ENCODE assay signal across 9 cellular contexts in genomic region chr12:6312529-6313325, GRCh38. TPM values are rescaled to one million over a fixed set of nuclear protein-coding genes. Genes with fewer than 3 reads are reported as not detected.
DNase-seq lines count a peak whose midpoint lies in the region; ATAC-seq and TF ChIP-seq lines count a peak whose summit lies in the region.
"Had no signal": no experiment of that assay in that cellular context is flagged by ENCODE, and none has a peak within 500 bp of the region (broad histone marks: within the 10 kb centered on the region; RNA-seq: fewer than 3 reads in every experiment).

No MANE protein-coding gene starts in this region.

- peaks cover 4% of the 10 kb centered on the region for H3K27me3 Mint-ChIP-seq in mesothelial cell of epicardium (ENCODE audit: low read depth)
- peaks cover 18% of the 10 kb centered on the region for H3K27me3 Mint-ChIP-seq in activated CD8-positive, alpha-beta memory T cell treated with anti-CD3 and anti-CD28 coated beads, Interleukin-2, amount 10 ng/mL, durations not matched to agents 7 days and 5 days

- H3K36me3 ChIP-seq in HEK293 (ENCODE audit: control insufficient read depth in 2 of 2, insufficient read depth in 1 of 2, low read length in 2 of 2) = no peaks in the 10 kb centered on the region

- H3K4me1 ChIP-seq in HEK293 (ENCODE audit: control insufficient read depth, insufficient read depth, low read length) = no peaks in the 10 kb centered on the region

- peaks cover 24% of the 10 kb centered on the region for H3K4me1 Mint-ChIP-seq in mesothelial cell of epicardium
- H3K4me1 Mint-ChIP-seq in activated CD8-positive, alpha-beta memory T cell treated with anti-CD3 and anti-CD28 coated beads, Interleukin-2, amount 10 ng/mL, durations not matched to agents 7 days and 5 days = peaks cover 8% of the 10 kb centered on the region

- TF ChIP-seq CTCF in HEK293 (tag by site-specific recombination; IDR thresholded peaks at IDR 0.05) (no peak), RWPE1 (conservative IDR thresholded peaks at IDR 0.05; ENCODE audit: low read depth) (no peak), mesothelial cell of epicardium (IDR thresholded peaks at IDR 0.05; ENCODE audit: unreplicated experiment) (no peak)

- POLR2A ChIA-PET in HEK293 (lab: Yijun Ruan, JAX) = interaction anchor here (0.8 to 1.0 kb wide), 2 partner anchors 10 to 22 kb away, joined by 3 read pairs; no protein-coding TSS in a partner anchor
- POLR2A ChIA-PET in RWPE1 (lab: Yijun Ruan, JAX; ENCODE audit: low non-redundant PET) = interaction anchor here (0.5 kb wide), 1 partner anchor 226 kb away, joined by 4 read pairs; no protein-coding TSS in a partner anchor

- H3K4me3 Mint-ChIP-seq in mesothelial cell of epicardium = peak overlapping the region; percentile 38
- no peak overlapping the region for H3K4me3 Mint-ChIP-seq in activated CD8-positive, alpha-beta memory T cell treated with anti-CD3 and anti-CD28 coated beads, Interleukin-2, amount 10 ng/mL, durations not matched to agents 7 days and 5 days

- no peak for ATAC-seq in activated CD8-positive, alpha-beta memory T cell treated with anti-CD3 and anti-CD28 coated beads, Interleukin-2, amount 10 ng/mL, durations not matched to agents 7 days and 5 days

- CTCF ChIA-PET in HEK293 (lab: Yijun Ruan, JAX) (interaction anchor here (0.6 to 1.5 kb wide), 6 partner anchors 8 to 365 kb away, joined by 3 to 5 read pairs (median 3); no protein-coding TSS in a partner anchor), RWPE1 (lab: Yijun Ruan, JAX) (interaction anchor here (0.5 to 1.1 kb wide), 5 partner anchors 10 to 33 kb away, joined by 3 read pairs; no protein-coding TSS in a partner anchor)
- CTCF ChIA-PET in activated CD8-positive, alpha-beta memory T cell treated with anti-CD3 and anti-CD28 coated beads, Interleukin-2, amount 10 ng/mL, durations not matched to agents 7 days and 5 days (lab: Charles Lee) = no interaction called here

- no peak overlapping the region for H3K27ac ChIP-seq in HEK293 (ENCODE audit: extremely low read depth, low read depth, low read length)
- H3K27ac ChIP-seq in RWPE1 = peak overlapping the region; percentile 95
- H3K27ac ChIP-seq: SK-N-MC had no signal

- H3K9me3 ChIP-seq in HEK293 (ENCODE audit: control insufficient read depth, insufficient read depth, low read depth, low read length) = no peaks in the 10 kb centered on the region

- H3K9me3 Mint-ChIP-seq in mesothelial cell of epicardium = no peaks in the 10 kb centered on the region
- no peaks in the 10 kb centered on the region for H3K9me3 Mint-ChIP-seq in activated CD8-positive, alpha-beta memory T cell treated with anti-CD3 and anti-CD28 coated beads, Interleukin-2, amount 10 ng/mL, durations not matched to agents 7 days and 5 days (ENCODE audit: low read depth)

- DNase-seq in NCI-H1436 (lab: John Stamatoyannopoulos, UW) (peak; percentile 7), NCI-H1436 treated with DMSO at 0.1 percent for 48 hours (lab: John Stamatoyannopoulos, UW) (no peak), RWPE1 (ENCODE audit: low spot score) (peak; percentile 68), mesothelial cell of epicardium (ENCODE audit: low spot score in 2 of 2, unreplicated experiment in 2 of 2) (no peak), cerebellar cortex (ENCODE audit: low spot score) (no peak), NCI-H510A treated with DMSO at 0.1 percent for 48 hours (lab: John Stamatoyannopoulos, UW) (no peak)
- DNase-seq in activated CD8-positive, alpha-beta memory T cell treated with anti-CD3 and anti-CD28 coated beads, Interleukin-2, amount 10 ng/mL, durations not matched to agents 7 days and 5 days = no peak

- peak overlapping the region; percentile 91 for H3K27ac Mint-ChIP-seq in mesothelial cell of epicardium
- H3K27ac Mint-ChIP-seq in activated CD8-positive, alpha-beta memory T cell treated with anti-CD3 and anti-CD28 coated beads, Interleukin-2, amount 10 ng/mL, durations not matched to agents 7 days and 5 days = no peak overlapping the region

- peaks cover 2% of the 10 kb centered on the region for H3K36me3 Mint-ChIP-seq in mesothelial cell of epicardium
- no peaks in the 10 kb centered on the region for H3K36me3 Mint-ChIP-seq in activated CD8-positive, alpha-beta memory T cell treated with anti-CD3 and anti-CD28 coated beads, Interleukin-2, amount 10 ng/mL, durations not matched to agents 7 days and 5 days

- no peak overlapping the region for H3K4me3 ChIP-seq in HEK293 (ENCODE audit: low read depth, low read length)
- H3K4me3 ChIP-seq: SK-N-MC had no signal

TF ChIP-seq in HEK293, 187 proteins besides CTCF, POLR2A, EP300 and RAD21:
- TF ChIP-seq ZNF26 (tag by site-specific recombination; IDR thresholded peaks at IDR 0.05) (no peak), ZNF19 (tag by site-specific recombination; IDR thresholded peaks at IDR 0.05; ENCODE audit: low read depth) (no peak), ZNF837 (tag by site-specific recombination; IDR thresholded peaks at IDR 0.05) (no peak), KLF1 (tag by site-specific recombination; IDR thresholded peaks at IDR 0.05) (0 out of 2 replicates have a peak, but pooled peaks have one; percentile 12), ZIC2 (tag by site-specific recombination; IDR thresholded peaks at IDR 0.05) (peak; percentile 40), ZBTB48 (tag by site-specific recombination; IDR thresholded peaks at IDR 0.05) (no peak), ZNF701 (tag by site-specific recombination; IDR thresholded peaks at IDR 0.05) (no peak), ZSCAN4 (tag by site-specific recombination; IDR thresholded peaks at IDR 0.05) (no peak), ZNF112 (tag by site-specific recombination; IDR thresholded peaks at IDR 0.05) (no peak), SP3 (tag by site-specific recombination; IDR thresholded peaks at IDR 0.05) (peak; percentile 31; the same call in 1 of the 2 replicates)
- TF ChIP-seq, protein P1, sequence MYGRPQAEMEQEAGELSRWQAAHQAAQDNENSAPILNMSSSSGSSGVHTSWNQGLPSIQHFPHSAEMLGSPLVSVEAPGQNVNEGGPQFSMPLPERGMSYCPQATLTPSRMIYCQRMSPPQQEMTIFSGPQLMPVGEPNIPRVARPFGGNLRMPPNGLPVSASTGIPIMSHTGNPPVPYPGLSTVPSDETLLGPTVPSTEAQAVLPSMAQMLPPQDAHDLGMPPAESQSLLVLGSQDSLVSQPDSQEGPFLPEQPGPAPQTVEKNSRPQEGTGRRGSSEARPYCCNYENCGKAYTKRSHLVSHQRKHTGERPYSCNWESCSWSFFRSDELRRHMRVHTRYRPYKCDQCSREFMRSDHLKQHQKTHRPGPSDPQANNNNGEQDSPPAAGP (tag by site-specific recombination; IDR thresholded peaks at IDR 0.05) = peak; percentile 57; the same call in 1 of the 2 replicates

RNA-seq across cellular contexts. Expression of gene PLEKHG6, which starts 2.2 kb away (rescaled TPM):
- total RNA-seq in mesothelial cell of epicardium = 16.1 to 18.3 TPM (median 16.4 TPM) in 3 replicates
- not detected for total RNA-seq in activated CD8-positive, alpha-beta memory T cell treated with anti-CD3 and anti-CD28 coated beads, Interleukin-2, amount 10 ng/mL, durations not matched to agents 7 days and 5 days

RNA-seq across cellular contexts. Expression of gene TNFRSF1A, which starts 29.1 kb away (rescaled TPM):
- 65.4 to 70.4 TPM (median 68.9 TPM) in 3 replicates for total RNA-seq in mesothelial cell of epicardium
- total RNA-seq in activated CD8-positive, alpha-beta memory T cell treated with anti-CD3 and anti-CD28 coated beads, Interleukin-2, amount 10 ng/mL, durations not matched to agents 7 days and 5 days = 10 to 100 TPM; 63.3 to 71.5 TPM

Comparison
In these comparisons a context has a peak if more than half of its experiments do, and no peak if none do; other contexts are left out.
1. DNase-seq: peak in NCI-H1436 (single experiment) and RWPE1 (single experiment); none in NCI-H1436 treated with DMSO at 0.1 percent for 48 hours (single experiment), mesothelial cell of epicardium (0 of 2), activated CD8-positive, alpha-beta memory T cell treated with anti-CD3 and anti-CD28 coated beads, Interleukin-2, amount 10 ng/mL, durations not matched to agents 7 days and 5 days (single experiment), cerebellar cortex (single experiment) and NCI-H510A treated with DMSO at 0.1 percent for 48 hours (single experiment).
2. RNA of gene PLEKHG6, which starts 2.2 kb away (total RNA-seq): 16.1 to 18.3 TPM in mesothelial cell of epicardium; not detected in activated CD8-positive, alpha-beta memory T cell treated with anti-CD3 and anti-CD28 coated beads, Interleukin-2, amount 10 ng/mL, durations not matched to agents 7 days and 5 days; every median in the first group is over 10 times any median in the second.